ENCODE assay signal across 8 cellular contexts in the genomic region with DNA sequence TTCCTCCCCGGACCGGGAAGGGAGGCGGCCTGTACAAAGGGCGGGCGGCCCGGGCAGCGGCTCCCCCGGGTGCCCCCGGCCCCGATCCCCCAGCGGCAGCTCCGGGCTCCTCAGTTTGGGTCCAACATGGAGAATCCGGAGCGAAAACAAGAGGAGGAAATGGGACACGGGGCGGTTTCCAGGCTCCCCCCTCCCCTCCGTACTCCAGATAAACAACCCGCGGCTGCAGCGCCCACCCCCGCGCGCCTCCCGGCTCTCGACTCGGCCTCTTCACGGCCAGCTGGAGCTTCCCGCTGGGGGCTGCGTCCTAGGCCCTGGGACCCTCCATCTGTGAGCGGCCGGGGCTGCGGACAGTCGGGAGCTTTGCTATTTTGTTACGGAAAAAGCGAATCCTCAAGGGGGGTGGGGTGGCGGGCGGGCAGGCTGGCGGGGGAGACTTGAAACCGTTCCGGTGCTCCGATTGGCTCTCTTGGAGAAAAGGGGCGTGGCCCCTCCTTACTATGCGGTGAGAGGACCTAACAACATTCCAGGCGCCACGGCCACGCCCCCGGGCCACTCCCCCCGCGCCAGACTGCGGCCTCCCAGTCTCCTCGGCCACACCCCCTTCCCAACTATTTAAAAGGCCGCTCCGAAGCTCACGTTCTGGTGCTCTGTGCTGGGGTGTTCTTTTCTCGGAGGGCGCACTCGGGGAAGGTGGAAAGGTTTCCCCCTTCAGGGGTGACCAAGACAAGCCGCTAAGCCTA. TPM values are rescaled to one million over a fixed set of nuclear protein-coding genes. Genes with fewer than 3 reads are reported as not detected.
A peak's percentile ranks its signal among the peaks of the same experiment; 100 is the strongest.
DNase-seq lines count a peak whose midpoint lies in the region; ATAC-seq and TF ChIP-seq lines count a peak whose summit lies in the region.

Gene CTDSP2 (minus strand): TSS at position 153 of the 743 bp plus-strand sequence. CDS start 294 bp downstream, outside the sequence.

- no peaks in the 10 kb centered on the region for H3K9me3 ChIP-seq in CD4-positive, alpha-beta T cell (ENCODE audit: control insufficient read depth, low read length)
- no peaks in the 10 kb centered on the region for H3K9me3 ChIP-seq in OCI-LY3 (ENCODE audit: insufficient read depth, low read length)

- peaks cover 5% of the 10 kb centered on the region for H3K27me3 Mint-ChIP-seq in CD4-positive, alpha-beta T cell

- H3K9me3 Mint-ChIP-seq in CD4-positive, alpha-beta T cell, result no peaks in the 10 kb centered on the region

- peak within 1 kb of the TSS; percentile 98 for H3K4me2 ChIP-seq in OCI-LY3 (ENCODE audit: low read length)

- peak within 1 kb of the TSS; percentile 90 for H3K9ac ChIP-seq in OCI-LY3 (ENCODE audit: low read length)

- peak; percentile 28 for ATAC-seq in CD4-positive, alpha-beta T cell (ENCODE audit: poor library complexity)
- peak; percentile 35 for ATAC-seq in GM21390 (IDR thresholded peaks at IDR 0.05; ENCODE audit: unreplicated experiment)

- POLR2A ChIA-PET in CD4-positive, alpha-beta T cell (lab: Charles Lee), result interaction anchor here (0.7 to 7.4 kb wide), 16 partner anchors 10 to 105 kb away, joined by 3 to 124 read pairs (median 5); partner anchors contain the start of genes ATP23, AVIL, MARCHF9 and TSFM

- H2AFZ ChIP-seq in OCI-LY3 (ENCODE audit: low read depth, low read length), result peak within 1 kb of the TSS; percentile 93

- in situ Hi-C loops in endometrial microvascular endothelial cells (cut with HindIII; ENCODE audit: inconsistent ontology term, low pct_unique_long_range_greater_than_20kb, low sequenced_read_pairs), result no loop called here

- peaks cover 30% of the 10 kb centered on the region for H4K20me1 ChIP-seq in OCI-LY3 (ENCODE audit: insufficient read depth, low read length)

- peak; percentile 66 to 93 (median 83) for DNase-seq in CD4-positive, alpha-beta T cell
- DNase-seq in HuH-7.5 (ENCODE audit: low spot score) (peak; percentile 99), mesenteric fat pad (ENCODE audit: low spot score) (peak; percentile 99)
- peak; percentile 91 for DNase-seq in activated CD8-positive, alpha-beta memory T cell treated with anti-CD3 and anti-CD28 coated beads, Interleukin-2, amount 50 U/mL, for 4 hours
- peak; percentile 77 for DNase-seq in stimulated activated CD8-positive, alpha-beta memory T cell treated with anti-CD3 and anti-CD28 coated beads, Interleukin-15, amount 100 ng/mL, for 1 hour (ENCODE audit: low read depth)

- H3K36me3 ChIP-seq in OCI-LY3 (replicated peaks; ENCODE audit: low read depth, low read length), result peaks cover 5% of the 10 kb centered on the region

- peaks cover 53% of the 10 kb centered on the region for H3K4me1 Mint-ChIP-seq in CD4-positive, alpha-beta T cell (ENCODE audit: low read depth)

- peaks cover 12% of the 10 kb centered on the region for H3K36me3 Mint-ChIP-seq in CD4-positive, alpha-beta T cell (ENCODE audit: low read depth)

- peak within 1 kb of the TSS; percentile 91 for H3K27ac ChIP-seq in CD4-positive, alpha-beta T cell (ENCODE audit: low read depth, low read length)
- H3K27ac ChIP-seq in OCI-LY3 (ENCODE audit: low read length), result peak within 1 kb of the TSS; percentile 71

- H3K4me3 ChIP-seq in OCI-LY3 (ENCODE audit: low read length), result peak within 1 kb of the TSS; percentile 89

- H3K4me3 Mint-ChIP-seq in CD4-positive, alpha-beta T cell, result peak within 1 kb of the TSS; percentile 87

- intact Hi-C loops in CD4-positive, alpha-beta T cell (cut with DNase I, micrococcal nuclease), result loop anchor here (1.0 to 5.0 kb wide), 4 partner anchors 15 to 94 kb away; partner anchors contain the start of genes CDK4 (in 1 of the 2), EEF1AKMT3 (in 1 of the 2) and METTL1 (in 1 of the 2)

- H3K4me1 ChIP-seq in OCI-LY3 (ENCODE audit: low read length), result peaks cover 38% of the 10 kb centered on the region

- no peak for TF ChIP-seq CTCF in CD4-positive, alpha-beta T cell (IDR thresholded peaks at IDR 0.05)
- no peak for TF ChIP-seq CTCF in OCI-LY3 (IDR thresholded peaks at IDR 0.05; ENCODE audit: low read depth, low read length)

- CTCF ChIA-PET in CD4-positive, alpha-beta T cell (lab: Charles Lee), result interaction anchor here (0.6 to 3.9 kb wide), 6 partner anchors 10 to 59 kb away, joined by 3 to 13 read pairs (median 4); no protein-coding TSS in a partner anchor

- H3K27me3 ChIP-seq in CD4-positive, alpha-beta T cell (ENCODE audit: control insufficient read depth, insufficient read depth, low read length), result no peaks in the 10 kb centered on the region
- peaks cover 24% of the 10 kb centered on the region for H3K27me3 ChIP-seq in OCI-LY3 (ENCODE audit: low read depth, low read length)

- peak within 1 kb of the TSS; percentile 92 for H3K27ac Mint-ChIP-seq in CD4-positive, alpha-beta T cell

- H3K79me2 ChIP-seq in OCI-LY3 (ENCODE audit: low read length), result peaks cover 46% of the 10 kb centered on the region

RNA-seq across cellular contexts. Expression of gene CTDSP2, which starts in this region (rescaled TPM):
- 10 to 100 TPM; 86.2 to 86.4 TPM for total RNA-seq in CD4-positive, alpha-beta T cell
- total RNA-seq in endometrial microvascular endothelial cells (ENCODE audit: inconsistent ontology term) (109 TPM), mesenteric fat pad (156 TPM)

Comparison
In these comparisons a context has a peak if more than half of its experiments do, and no peak if none do; other contexts are left out.
1. Peak in every context shown above with its lines: DNase-seq, ATAC-seq, H3K4me3 ChIP-seq and H3K27ac ChIP-seq.